8 cellular contexts compared by ENCODE assay signal in the genomic region with DNA sequence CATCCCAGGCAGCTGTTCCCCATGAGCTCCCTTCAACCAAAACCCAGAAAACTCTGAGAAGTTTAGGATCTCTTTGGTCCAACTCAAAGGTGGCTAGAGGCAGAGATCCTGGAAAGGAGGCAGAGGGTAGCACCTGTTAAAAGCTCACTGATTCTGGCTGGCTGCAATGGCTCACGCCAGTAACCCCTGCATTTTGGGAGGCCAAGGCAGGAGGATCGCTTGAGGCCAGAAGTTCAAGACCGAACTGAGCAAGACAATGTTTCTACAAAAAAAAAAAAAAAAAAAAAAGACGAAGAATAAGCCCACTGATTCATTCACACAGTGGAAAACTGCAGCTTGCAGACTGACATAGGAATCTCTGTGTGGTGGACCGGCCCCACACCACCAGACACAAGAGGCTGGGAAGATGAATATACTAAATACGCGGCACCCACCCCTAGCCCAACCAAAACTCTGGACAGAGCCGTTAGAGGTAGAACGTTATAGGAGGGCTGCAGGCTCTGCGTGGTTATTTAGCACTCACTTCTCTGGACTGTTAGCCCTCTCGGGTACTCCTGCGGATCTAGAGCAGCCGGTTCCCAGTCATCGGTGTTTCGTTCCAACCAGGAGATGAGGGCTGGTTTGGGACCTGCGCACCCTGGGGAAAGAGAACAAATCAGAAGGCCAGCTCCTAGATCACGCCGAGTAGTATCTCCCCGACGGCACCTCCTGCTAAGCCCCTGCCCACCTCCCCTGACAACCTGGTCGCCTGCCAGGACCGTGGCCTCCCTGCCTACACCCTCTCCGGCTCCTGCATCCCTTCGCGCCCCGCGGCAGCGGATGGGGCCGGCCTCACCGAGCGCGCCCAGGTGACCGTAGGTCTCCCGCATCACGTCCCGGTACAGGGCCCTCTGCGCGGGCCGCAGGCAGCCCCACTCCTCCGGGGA. TPM values are rescaled to one million over a fixed set of nuclear protein-coding genes. Genes with fewer than 3 reads are reported as not detected.
DNase-seq lines count a peak whose midpoint lies in the region; ATAC-seq and TF ChIP-seq lines count a peak whose summit lies in the region.

No MANE protein-coding gene starts in this region.

- H3K9me3 ChIP-seq in PC-9 (ENCODE audit: insufficient read depth, low read depth): no peaks in the 10 kb centered on the region
- no peaks in the 10 kb centered on the region for H3K9me3 ChIP-seq in heart right ventricle
- peaks cover 2% of the 10 kb centered on the region for H3K9me3 ChIP-seq in trophoblast cell (ENCODE audit: insufficient read depth, low read depth, low read length)

- no peak overlapping the region for H2BK12ac ChIP-seq in trophoblast cell (ENCODE audit: low read length)

- H3K4me3 ChIP-seq in PC-9 (peak overlapping the region; percentile 89), heart right ventricle (peak overlapping the region; percentile 51 to 98 (median 93)), trophoblast cell (ENCODE audit: low read depth, low read length) (peak overlapping the region; percentile 81)

- H4K91ac ChIP-seq in trophoblast cell (ENCODE audit: low read depth, low read length): peak overlapping the region; percentile 84

- WGBS in heart right ventricle, 2 donors: 14% methylated on average over 39 to 40 of the region's 40 CpGs
- no CpG with 5 or more reads among the region's 40 CpGs for WGBS in trophoblast cell (ENCODE audit: extremely low coverage, insufficient coverage, insufficient read length)

- H3K27ac Mint-ChIP-seq in activated naive CD8-positive, alpha-beta T cell treated with anti-CD3 and anti-CD28 coated beads, Interleukin-2, amount 10 ng/mL, durations not matched to agents 7 days and 5 days: peak overlapping the region; percentile 94

- TF ChIP-seq CTCF in PC-9 (conservative IDR thresholded peaks at IDR 0.05) (no peak), heart right ventricle (IDR thresholded peaks at IDR 0.05) (no peak)

- POLR2A ChIA-PET in PC-9 (lab: Charles Lee; ENCODE audit: unreplicated experiment): interaction anchor here (0.6 to 0.7 kb wide), 4 partner anchors 10 to 904 kb away, joined by 4 to 9 read pairs (median 8); no protein-coding TSS in a partner anchor
- POLR2A ChIA-PET in activated naive CD8-positive, alpha-beta T cell treated with anti-CD3 and anti-CD28 coated beads, Interleukin-2, amount 10 ng/mL, durations not matched to agents 7 days and 5 days (lab: Charles Lee): interaction anchor here (0.6 to 4.2 kb wide), 19 partner anchors 11 to 532 kb away, joined by 3 to 22 read pairs (median 5); partner anchors contain the start of genes FBRS, PRR14, ZNF688 and ZNF747

- peak overlapping the region; percentile 65 for H2BK5ac ChIP-seq in trophoblast cell (ENCODE audit: low read depth, low read length, poor library complexity)

- peak; percentile 21 for ATAC-seq in HG02981 (IDR thresholded peaks at IDR 0.05; ENCODE audit: unreplicated experiment)
- ATAC-seq in activated naive CD8-positive, alpha-beta T cell treated with anti-CD3 and anti-CD28 coated beads, Interleukin-2, amount 10 ng/mL, durations not matched to agents 7 days and 5 days (ENCODE audit: low read depth): peak; percentile 41
- ATAC-seq in heart right ventricle: peak; percentile 44 to 84 (median 65)

- H4K20me1 ChIP-seq in PC-9 (ENCODE audit: insufficient read depth): no peaks in the 10 kb centered on the region

- H3K9ac ChIP-seq in trophoblast cell (ENCODE audit: low read length): peak overlapping the region; percentile 83

- H4K12ac ChIP-seq in trophoblast cell (ENCODE audit: low read depth, low read length): peak overlapping the region; percentile 15

- peak overlapping the region; percentile 41 for H3K4ac ChIP-seq in trophoblast cell (ENCODE audit: low read depth, low read length)

- H3K14ac ChIP-seq in trophoblast cell (ENCODE audit: low read length): peak overlapping the region; percentile 67

- H2AFZ ChIP-seq in PC-9: peak overlapping the region; percentile 99
- H2AFZ ChIP-seq in trophoblast cell (ENCODE audit: insufficient read depth, low read length, poor library complexity): peak overlapping the region; percentile 12

- peaks cover 7% of the 10 kb centered on the region; the same call in 1 of the 2 replicates for H3K79me2 ChIP-seq in PC-9 (ENCODE audit: low read depth)
- H3K79me2 ChIP-seq in trophoblast cell (ENCODE audit: control insufficient read depth, insufficient read depth, low read length, poor library complexity): peaks cover 5% of the 10 kb centered on the region

- H3K4me1 ChIP-seq in PC-9 (replicated peaks; ENCODE audit: insufficient read depth) (peaks cover 5% of the 10 kb centered on the region; the same call in 1 of the 2 replicates), heart right ventricle (peaks cover 0 to 42% (median 15%) of the 10 kb centered on the region in 9 donors), trophoblast cell (ENCODE audit: control insufficient read depth in 1 of 2, insufficient read depth in 2 of 2, low read length in 2 of 2) (no peaks in the 10 kb centered on the region)

- H3K4me3 Mint-ChIP-seq in activated naive CD8-positive, alpha-beta T cell treated with anti-CD3 and anti-CD28 coated beads, Interleukin-2, amount 10 ng/mL, durations not matched to agents 7 days and 5 days: peak overlapping the region; percentile 96

- no peaks in the 10 kb centered on the region for H3K9me2 ChIP-seq in PC-9 (ENCODE audit: insufficient read depth)

- peaks cover 20% of the 10 kb centered on the region for H3K36me3 Mint-ChIP-seq in activated naive CD8-positive, alpha-beta T cell treated with anti-CD3 and anti-CD28 coated beads, Interleukin-2, amount 10 ng/mL, durations not matched to agents 7 days and 5 days

- H2AK5ac ChIP-seq in trophoblast cell (ENCODE audit: low read length): peak overlapping the region; percentile 3

- intact Hi-C loops in PC-9 (cut with micrococcal nuclease; ENCODE audit: unreplicated experiment): no loop called here
- intact Hi-C loops in heart right ventricle (cut with DNase I): loop anchor here in 2 of 10 donors (10.0 kb wide), 1 partner anchor 164 kb away; the partner anchor contains the start of gene SEPHS2 (in 2 of the 2)

- H3K23ac ChIP-seq in trophoblast cell (ENCODE audit: low read length): no peak overlapping the region

- H3K36me3 ChIP-seq in PC-9 (ENCODE audit: low read depth) (0 out of 2 replicates have a peak, but pooled peaks cover 6% of the 10 kb centered on the region), heart right ventricle (peaks cover 0 to 44% (median 24%) of the 10 kb centered on the region in 9 donors), trophoblast cell (ENCODE audit: control insufficient read depth in 1 of 2, insufficient read depth in 2 of 2, low read length in 2 of 2) (peaks cover 14 to 17% of the 10 kb centered on the region in 2 experiments)

- H3K4me2 ChIP-seq in PC-9: peak overlapping the region; percentile 92
- peak overlapping the region; percentile 64 for H3K4me2 ChIP-seq in trophoblast cell (ENCODE audit: low read length)

- H3K18ac ChIP-seq in trophoblast cell (ENCODE audit: low read length): peak overlapping the region; percentile 36

- no peaks in the 10 kb centered on the region for H3K27me3 ChIP-seq in PC-9 (ENCODE audit: insufficient read depth, low read depth)
- H3K27me3 ChIP-seq in heart right ventricle: no peaks in the 10 kb centered on the region
- H3K27me3 ChIP-seq in trophoblast cell (ENCODE audit: insufficient read depth, low read length): no peaks in the 10 kb centered on the region

- H4K8ac ChIP-seq in trophoblast cell (ENCODE audit: low read depth, low read length): peak overlapping the region; percentile 83

- CTCF ChIA-PET in PC-9 (lab: Charles Lee): interaction anchor here (0.7 to 1.6 kb wide), 2 partner anchors 11 to 201 kb away, joined by 6 to 8 read pairs; no protein-coding TSS in a partner anchor

- H3F3A ChIP-seq in PC-9 (ENCODE audit: insufficient read depth, low read depth): peaks cover 7% of the 10 kb centered on the region; the same call in 1 of the 2 replicates

- H3K79me1 ChIP-seq in trophoblast cell (ENCODE audit: low read length): peaks cover 5% of the 10 kb centered on the region

- peak overlapping the region; percentile 65 for H2BK120ac ChIP-seq in trophoblast cell (ENCODE audit: insufficient read depth, low read length, poor library complexity)

- no peaks in the 10 kb centered on the region for H3K27me3 Mint-ChIP-seq in activated naive CD8-positive, alpha-beta T cell treated with anti-CD3 and anti-CD28 coated beads, Interleukin-2, amount 10 ng/mL, durations not matched to agents 7 days and 5 days

- no peaks in the 10 kb centered on the region for H3K9me3 Mint-ChIP-seq in activated naive CD8-positive, alpha-beta T cell treated with anti-CD3 and anti-CD28 coated beads, Interleukin-2, amount 10 ng/mL, durations not matched to agents 7 days and 5 days

- H3K4me1 Mint-ChIP-seq in activated naive CD8-positive, alpha-beta T cell treated with anti-CD3 and anti-CD28 coated beads, Interleukin-2, amount 10 ng/mL, durations not matched to agents 7 days and 5 days: peaks cover 24% of the 10 kb centered on the region

- DNase-seq in SIG-M5 treated with dmso at 0.1 percent for 504 hours (lab: John Stamatoyannopoulos, UW; ENCODE audit: unreplicated experiment): peak; percentile 6
- no peak for DNase-seq in SIG-M5 (lab: John Stamatoyannopoulos, UW)
- DNase-seq in PC-9: peak in 1 of 2 experiments; percentile 62
- DNase-seq in activated naive CD8-positive, alpha-beta T cell treated with anti-CD3 and anti-CD28 coated beads, Interleukin-2, amount 10 ng/mL, durations not matched to agents 7 days and 5 days: peak; percentile 75
- DNase-seq in heart right ventricle: peak; percentile 37 to 60
- DNase-seq in trophoblast cell: peak; percentile 7 to 48
- DNase-seq in SKM-1 (lab: John Stamatoyannopoulos, UW; ENCODE audit: unreplicated experiment): no peak

- BruUV-seq in PC-9 (replicated peaks; lab: Mats Ljungman, UMichigan): TSS peak; percentile 41

- H3K27ac ChIP-seq in PC-9 (peak overlapping the region; percentile 49), heart right ventricle (peak overlapping the region; percentile 66 to 99 (median 98)), trophoblast cell (ENCODE audit: low read depth, low read length) (peak overlapping the region; percentile 60)

RNA-seq across cellular contexts. Expression of gene ZNF689, which starts 0.9 kb away (rescaled TPM):
- total RNA-seq in PC-9 (2021): 9.1 and 10.1 TPM in 2 replicates
- 10 to 100 TPM; 12.7 to 14.4 TPM for total RNA-seq in activated naive CD8-positive, alpha-beta T cell treated with anti-CD3 and anti-CD28 coated beads, Interleukin-2, amount 10 ng/mL, durations not matched to agents 7 days and 5 days
- total RNA-seq in heart right ventricle: 1 to 10 TPM; 4.0 to 7.4 (median 5.6) TPM
- polyA plus RNA-seq in heart right ventricle: 1 to 10 TPM; 2.7 to 3.1 TPM
- 5.8 and 5.9 TPM in 2 replicates for polyA plus RNA-seq in trophoblast cell (2013)

RNA-seq across cellular contexts. Expression of gene ZNF785, which starts 23.8 kb away (rescaled TPM):
- total RNA-seq in PC-9 (2021) (30.9 and 39.8 TPM in 2 replicates), heart right ventricle (1 to 10 TPM; 2.8 to 8.4 (median 5.4) TPM)
- 10 to 100 TPM; 22.3 to 24.8 TPM for total RNA-seq in activated naive CD8-positive, alpha-beta T cell treated with anti-CD3 and anti-CD28 coated beads, Interleukin-2, amount 10 ng/mL, durations not matched to agents 7 days and 5 days
- polyA plus RNA-seq in heart right ventricle: 1 to 10 TPM; 3.0 to 7.4 TPM
- polyA plus RNA-seq in trophoblast cell (2013): 5.0 and 5.2 TPM in 2 replicates

RNA-seq across cellular contexts. Expression of gene ZNF688, which starts 37.8 kb away (rescaled TPM):
- total RNA-seq in PC-9 (2021) (13.1 and 25.7 TPM in 2 replicates), heart right ventricle (10 to 100 TPM in 7 of 10 donors, 1 to 10 TPM in 3; 6.3 to 16.2 (median 12.4) TPM)
- total RNA-seq in activated naive CD8-positive, alpha-beta T cell treated with anti-CD3 and anti-CD28 coated beads, Interleukin-2, amount 10 ng/mL, durations not matched to agents 7 days and 5 days: 10 to 100 TPM; 17.8 to 18.3 TPM
- 10 to 100 TPM in 1 of 2 donors, 1 to 10 TPM in 1; 9.3 to 23.8 TPM for polyA plus RNA-seq in heart right ventricle
- 3.5 and 4.1 TPM in 2 replicates for polyA plus RNA-seq in trophoblast cell (2013)

RNA-seq across cellular contexts. Expression of gene PRR14, which starts 41.5 kb away (rescaled TPM):
- total RNA-seq in PC-9 (2021): 67.3 and 85.3 TPM in 2 replicates
- total RNA-seq in activated naive CD8-positive, alpha-beta T cell treated with anti-CD3 and anti-CD28 coated beads, Interleukin-2, amount 10 ng/mL, durations not matched to agents 7 days and 5 days: 10 to 100 TPM; 89.7 to 97.1 TPM
- total RNA-seq in heart right ventricle: 10 to 100 TPM in 9 of 10 donors, 1 to 10 TPM in 1; 9.9 to 23.9 (median 16.7) TPM
- 10 to 100 TPM; 26.8 to 58.1 TPM for polyA plus RNA-seq in heart right ventricle
- polyA plus RNA-seq in trophoblast cell (2013): 32.0 and 33.1 TPM in 2 replicates

RNA-seq across cellular contexts. Expression of gene FBRS, which starts 49.0 kb away (rescaled TPM):
- total RNA-seq in PC-9 (2021): 87.5 and 128 TPM in 2 replicates
- 100 to 1,000 TPM; 140 to 143 TPM for total RNA-seq in activated naive CD8-positive, alpha-beta T cell treated with anti-CD3 and anti-CD28 coated beads, Interleukin-2, amount 10 ng/mL, durations not matched to agents 7 days and 5 days
- 10 to 100 TPM; 24.6 to 38.5 (median 27.5) TPM for total RNA-seq in heart right ventricle
- 10 to 100 TPM; 30.5 to 40.2 TPM for polyA plus RNA-seq in heart right ventricle
- 128 and 134 TPM in 2 replicates for polyA plus RNA-seq in trophoblast cell (2013)

Comparison
In these comparisons a context has a peak if more than half of its experiments do, and no peak if none do; other contexts are left out.
1. DNase-seq: peak in SIG-M5 treated with dmso at 0.1 percent for 504 hours (single experiment), activated naive CD8-positive, alpha-beta T cell treated with anti-CD3 and anti-CD28 coated beads, Interleukin-2, amount 10 ng/mL, durations not matched to agents 7 days and 5 days (single experiment), heart right ventricle (2 of 2) and trophoblast cell (2 of 2); none in SIG-M5 (single experiment) and SKM-1 (single experiment).
2. Peak in every context shown above with its lines, with median percentiles within 50 percentile points of each other: ATAC-seq, H3K27ac ChIP-seq and H3K4me3 ChIP-seq.